16 cellular contexts compared by ENCODE assay signal in the genomic region with DNA sequence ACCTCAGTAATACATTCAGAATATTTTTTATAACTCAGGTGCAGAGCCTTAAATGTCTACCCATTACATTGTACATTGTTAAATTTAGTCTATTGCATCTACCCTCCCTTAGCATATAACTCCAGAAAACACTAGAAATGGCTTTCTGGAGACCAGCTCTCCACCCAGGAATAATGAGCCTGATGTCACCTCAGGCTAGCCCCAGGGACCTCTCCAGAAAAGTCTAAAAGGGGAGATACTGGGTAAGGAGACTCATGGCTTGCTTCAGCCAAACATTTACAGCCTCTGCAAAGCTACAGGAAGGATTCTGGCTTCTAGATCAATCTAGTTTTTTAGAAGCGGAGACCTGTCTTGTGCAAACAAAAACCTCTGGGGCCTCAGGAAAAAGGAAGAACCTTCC. TPM values are rescaled to one million over a fixed set of nuclear protein-coding genes. Genes with fewer than 3 reads are reported as not detected.
DNase-seq lines count a peak whose midpoint lies in the region; ATAC-seq, FAIRE-seq and TF ChIP-seq lines count a peak whose summit lies in the region.
"Had no signal": no experiment of that assay in that cellular context is flagged by ENCODE, and none has a peak within 500 bp of the region (broad histone marks: within the 10 kb centered on the region; RNA-seq: fewer than 3 reads in every experiment).

No MANE protein-coding gene starts in this region.

- no peaks in the 10 kb centered on the region; the same call in 2 of the 3 replicates for H3K9me3 Mint-ChIP-seq in GM23338
- H3K9me3 Mint-ChIP-seq: CD8-positive, alpha-beta T cell; HFFc6 had no signal

- H3K4me1 Mint-ChIP-seq in GM23338 = peaks cover 19% of the 10 kb centered on the region

- H3K27ac Mint-ChIP-seq in GM23338 = no peak overlapping the region
- H3K27ac Mint-ChIP-seq: B cell; CD8-positive, alpha-beta T cell; HFFc6 had no signal

- H3F3A ChIP-seq in GM23338 (replicated peaks; ENCODE audit: low read depth) = no peaks in the 10 kb centered on the region

- H3K79me2 ChIP-seq in GM23338 (replicated peaks; ENCODE audit: insufficient read depth) (no peaks in the 10 kb centered on the region), keratinocyte (ENCODE audit: control insufficient read depth, insufficient read depth, low read length) (no peaks in the 10 kb centered on the region)

- H3K4me2 ChIP-seq in GM23338 = no peak overlapping the region
- no peak overlapping the region for H3K4me2 ChIP-seq in keratinocyte (ENCODE audit: control insufficient read depth, extremely low read depth, insufficient read depth, low read depth, low read length)
- H3K4me2 ChIP-seq: BLaER1 treated with 17β-estradiol and CSF1 and Interleukin-3, amounts not matched to agents 10 nM and 100 nM had no signal

- peak overlapping the region; percentile 32; the same call in 1 of the 2 replicates for H2AFZ ChIP-seq in GM23338
- H2AFZ ChIP-seq in keratinocyte (ENCODE audit: control insufficient read depth, low read length) = peak overlapping the region; percentile 2

- no peak for ATAC-seq in GM23338
- ATAC-seq: CD8-positive, alpha-beta T cell; GM12878 had no signal

- H3K36me3 ChIP-seq in GM23338 (ENCODE audit: insufficient read depth) (no peaks in the 10 kb centered on the region), SK-N-MC (ENCODE audit: insufficient read depth, low read length) (no peaks in the 10 kb centered on the region), keratinocyte (ENCODE audit: control insufficient read depth in 2 of 2, extremely low read depth in 1 of 2, insufficient read depth in 2 of 2, low read length in 2 of 2) (no peaks in the 10 kb centered on the region)

- FAIRE-seq in keratinocyte (lab: Jason Lieb, UNC) (no peak), frontal cortex (lab: Jason Lieb, UNC) (no peak), H54 (lab: Jason Lieb, UNC) (no peak)
- FAIRE-seq: GM12878, GM19239 had no signal

- H3K4me1 ChIP-seq in GM23338 (ENCODE audit: insufficient read depth) (peaks cover 8% of the 10 kb centered on the region), keratinocyte (ENCODE audit: control insufficient read depth, extremely low read depth, insufficient read depth, low read length) (peaks cover 12% of the 10 kb centered on the region)

- no peaks in the 10 kb centered on the region for H3K9me1 ChIP-seq in keratinocyte (ENCODE audit: control insufficient read depth, extremely low read depth, insufficient read depth, low read length)

- TF ChIP-seq CTCF in GM23338 (conservative IDR thresholded peaks at IDR 0.05; ENCODE audit: low read depth in 2 of 2) (no peak), keratinocyte (optimal IDR thresholded peaks at IDR 0.05 in 1 of 3, IDR thresholded peaks at IDR 0.05 in 1 of 3, conservative IDR thresholded peaks at IDR 0.05 in 1 of 3; ENCODE audit: extremely low read depth in 1 of 3, insufficient read depth in 2 of 3, low read length in 3 of 3) (no peak)

- no peak for TF ChIP-seq POLR2A in H54 (IDR thresholded peaks at IDR 0.05; ENCODE audit: low read depth, low read length)

- H3K4me3 ChIP-seq in GM23338 = no peak overlapping the region
- no peak overlapping the region for H3K4me3 ChIP-seq in SK-N-MC
- H3K4me3 ChIP-seq in keratinocyte (ENCODE audit: control insufficient read depth in 2 of 3, extremely low read depth in 1 of 3, insufficient read depth in 2 of 3, low read depth in 1 of 3, low read length in 3 of 3) = no peak overlapping the region
- H3K4me3 ChIP-seq: BLaER1 treated with 17β-estradiol and CSF1 and Interleukin-3, amounts not matched to agents 10 nM and 100 nM; GM12878 had no signal

- H3K27ac ChIP-seq in GM23338 (ENCODE audit: low read depth) (no peak overlapping the region; the same call in 1 of the 2 replicates), SK-N-MC (0 out of 2 replicates have a peak overlapping the region, but pooled peaks have one; percentile 8), keratinocyte (ENCODE audit: control insufficient read depth, insufficient read depth, low read length) (no peak overlapping the region)
- H3K27ac ChIP-seq: BLaER1 treated with 17β-estradiol and CSF1 and Interleukin-3, amounts not matched to agents 10 nM and 100 nM; HL-60 had no signal

- no peak overlapping the region for H3K4me3 Mint-ChIP-seq in GM23338
- H3K4me3 Mint-ChIP-seq: B cell; CD8-positive, alpha-beta T cell; HFFc6 had no signal

- H3K27me3 Mint-ChIP-seq in GM23338 (ENCODE audit: insufficient read depth, low read depth, poor library complexity) = peaks cover 3% of the 10 kb centered on the region
- H3K27me3 Mint-ChIP-seq: B cell had no signal

- H3K9ac ChIP-seq in SK-N-MC (ENCODE audit: insufficient read length) (no peak overlapping the region), keratinocyte (ENCODE audit: control insufficient read depth, extremely low read depth, insufficient read depth, low read length) (no peak overlapping the region)
- H3K9ac ChIP-seq: BLaER1 treated with 17β-estradiol and CSF1 and Interleukin-3, amounts not matched to agents 10 nM and 100 nM had no signal

- DNase-seq in GM23338 (ENCODE audit: low spot score) = no peak
- no peak for DNase-seq in SK-N-MC (ENCODE audit: low read depth, low spot score)
- no peak for DNase-seq in keratinocyte (ENCODE audit: low read depth, low spot score)
- DNase-seq in NOMO-1 (lab: John Stamatoyannopoulos, UW; ENCODE audit: unreplicated experiment in 2 of 2) = no peak
- DNase-seq in frontal cortex (ENCODE audit: low spot score in 2 of 2) = no peak
- no peak for DNase-seq in H54 (ENCODE audit: insufficient read length, low spot score)
- DNase-seq: Calu3; CD8-positive, alpha-beta T cell; DMS79 treated with DMSO at 0.1 percent for 48 hours; HCEC 1CT; HFFc6 had no signal

- dilution Hi-C loops in keratinocyte (cut with MboI; ENCODE audit: extremely low pct_ligation_motif_present, low sequenced_read_pairs) = no loop called here

- no peaks in the 10 kb centered on the region for H3K27me3 ChIP-seq in GM23338 (ENCODE audit: insufficient read depth)
- no peaks in the 10 kb centered on the region for H3K27me3 ChIP-seq in keratinocyte (ENCODE audit: control insufficient read depth, extremely low read depth, insufficient read depth, low read length)
- H3K27me3 ChIP-seq: BLaER1 treated with 17β-estradiol and CSF1 and Interleukin-3, amounts not matched to agents 10 nM and 100 nM had no signal

- H3K36me3 Mint-ChIP-seq in GM23338 (ENCODE audit: low read depth) = no peaks in the 10 kb centered on the region

- no peaks in the 10 kb centered on the region for H3K9me2 ChIP-seq in GM23338 (ENCODE audit: insufficient read depth)

- no peaks in the 10 kb centered on the region for H4K20me1 ChIP-seq in GM23338 (replicated peaks; ENCODE audit: insufficient read depth)
- H4K20me1 ChIP-seq in keratinocyte (ENCODE audit: control insufficient read depth, extremely low read depth, insufficient read depth, low read length) = no peaks in the 10 kb centered on the region
- H4K20me1 ChIP-seq: BLaER1 treated with 17β-estradiol and CSF1 and Interleukin-3, amounts not matched to agents 10 nM and 100 nM had no signal

- H3K9me3 ChIP-seq in SK-N-MC (ENCODE audit: low read depth, low read length) (no peaks in the 10 kb centered on the region), keratinocyte (ENCODE audit: control insufficient read depth, low read depth, low read length) (no peaks in the 10 kb centered on the region)

TF ChIP-seq in GM23338, 12 proteins besides CTCF, POLR2A, EP300 and RAD21:
- TF ChIP-seq ZNF331 (CRISPR knock-in tag; IDR thresholded peaks at IDR 0.05; ENCODE audit: low read depth) (no peak), NANOG (IDR thresholded peaks at IDR 0.05; ENCODE audit: borderline replicate concordance) (no peak), EZH2 (IDR thresholded peaks at IDR 0.05; ENCODE audit: low read depth, unreplicated experiment) (no peak), POLR2AphosphoS5 (IDR thresholded peaks at IDR 0.05; ENCODE audit: low read depth) (no peak), STAT1 (IDR thresholded peaks at IDR 0.05; ENCODE audit: unreplicated experiment) (no peak)
- TF ChIP-seq, protein P1, sequence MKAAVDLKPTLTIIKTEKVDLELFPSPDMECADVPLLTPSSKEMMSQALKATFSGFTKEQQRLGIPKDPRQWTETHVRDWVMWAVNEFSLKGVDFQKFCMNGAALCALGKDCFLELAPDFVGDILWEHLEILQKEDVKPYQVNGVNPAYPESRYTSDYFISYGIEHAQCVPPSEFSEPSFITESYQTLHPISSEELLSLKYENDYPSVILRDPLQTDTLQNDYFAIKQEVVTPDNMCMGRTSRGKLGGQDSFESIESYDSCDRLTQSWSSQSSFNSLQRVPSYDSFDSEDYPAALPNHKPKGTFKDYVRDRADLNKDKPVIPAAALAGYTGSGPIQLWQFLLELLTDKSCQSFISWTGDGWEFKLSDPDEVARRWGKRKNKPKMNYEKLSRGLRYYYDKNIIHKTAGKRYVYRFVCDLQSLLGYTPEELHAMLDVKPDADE (IDR thresholded peaks at IDR 0.05) = no peak

RNA-seq across cellular contexts. Expression of a gene that starts 13.8 kb away (rescaled TPM):
- 5.1 and 6.4 TPM in 2 replicates for total RNA-seq in GM23338 (2014; rRNA removed; shearing (Covaris generic))
- polyA plus RNA-seq in GM23338 (2016; fragmentation: Nextera tagmentation; extraction: Ambion mirVana) (1.2 and 1.4 TPM in 2 replicates), keratinocyte (2.4 to 3.6 TPM (median 3.3 TPM) in 3 replicates)
- 0.79 TPM for polyA plus RNA-seq in keratinocyte (2011; ENCODE audit: low read depth)
- polyA plus RNA-seq in keratinocyte (2011; cell fraction: cytosol; rRNA removed) = 1.5 and 2.6 TPM in 2 replicates
- polyA plus RNA-seq in keratinocyte (2011; cell fraction: nucleus; rRNA removed) = 2.6 and 3.6 TPM in 2 replicates
- polyA plus RNA-seq in keratinocyte (2012; ENCODE audit: low replicate concordance) = 0.73 and 2.9 TPM in 2 replicates
- 2.8 to 8.5 TPM (median 4.1 TPM) in 3 replicates for polyA minus RNA-seq in keratinocyte
- 5.8 TPM for polyA minus RNA-seq in keratinocyte (2011; cell fraction: cytosol; rRNA and poly(A)+ RNA removed)
- 4.3 and 7.1 TPM in 2 replicates for polyA minus RNA-seq in keratinocyte (2011; cell fraction: nucleus; rRNA and poly(A)+ RNA removed)
- 63.6 TPM for total RNA-seq in frontal cortex
